In the genomic region with DNA sequence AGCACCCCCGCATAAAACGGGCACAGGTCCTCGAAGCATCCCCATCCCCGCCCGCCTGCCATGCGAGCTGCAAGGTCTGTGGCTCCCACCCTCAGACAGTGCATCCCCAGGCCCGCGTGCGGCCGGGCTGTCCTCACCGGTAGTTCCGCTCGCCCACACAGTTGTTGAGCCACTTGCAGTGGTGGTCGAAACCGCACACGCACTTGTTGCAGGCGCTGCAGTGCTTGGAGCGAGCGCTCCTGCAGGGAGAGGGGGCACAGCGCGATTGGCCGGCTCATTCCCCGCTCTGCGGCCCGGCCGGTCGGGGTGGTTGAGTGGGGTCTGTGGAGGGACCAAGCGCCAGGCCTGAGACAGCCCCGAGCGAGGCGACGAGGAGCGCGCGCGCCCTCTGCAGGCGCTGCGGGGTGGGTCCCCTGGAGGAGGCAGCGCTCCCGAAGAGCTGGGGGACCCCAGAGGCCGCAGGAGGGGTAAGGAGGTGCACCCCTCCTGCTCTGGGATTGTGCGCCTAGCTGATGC, we compare ENCODE assay signal across 9 cellular contexts. TPM values are rescaled to one million over a fixed set of nuclear protein-coding genes. Genes with fewer than 3 reads are reported as not detected.
DNase-seq lines count a peak whose midpoint lies in the region; ATAC-seq and TF ChIP-seq lines count a peak whose summit lies in the region.
"Had no signal": no experiment of that assay in that cellular context is flagged by ENCODE, and none has a peak within 500 bp of the region (broad histone marks: within the 10 kb centered on the region; RNA-seq: fewer than 3 reads in every experiment).

No MANE protein-coding gene starts in this region.

- peak; percentile 37 to 52 for DNase-seq in activated CD4-positive, alpha-beta T cell treated with anti-CD3 and anti-CD28 coated beads for 24 hours (ENCODE audit: low read depth in 2 of 2)
- no peak for DNase-seq in activated CD4-positive, alpha-beta T cell treated with anti-CD3 and anti-CD28 coated beads for 1 hour
- DNase-seq in activated T-cell treated with anti-CD3 and anti-CD28 coated beads for 24 hours (ENCODE audit: low read depth) = peak; percentile 30
- peak in 1 of 2 donors; percentile 48 for DNase-seq in foreskin fibroblast
- peak; percentile 55 to 78 (median 69) for DNase-seq in ovary
- no peak for DNase-seq in NCI-H82 treated with DMSO at 0.1 percent for 48 hours (lab: John Stamatoyannopoulos, UW; ENCODE audit: unreplicated experiment)
- DNase-seq in DMS79 (lab: John Stamatoyannopoulos, UW) = no peak

- no peak for TF ChIP-seq POLR2A in ovary (IDR thresholded peaks at IDR 0.05)

- TF ChIP-seq CTCF in foreskin fibroblast (IDR thresholded peaks at IDR 0.05; ENCODE audit: low read depth, low read length) (peak; percentile 65), ovary (IDR thresholded peaks at IDR 0.05) (peak; percentile 48 to 72 (median 59))

- no peak for ATAC-seq in GM21825 (IDR thresholded peaks at IDR 0.05; ENCODE audit: unreplicated experiment)

- intact Hi-C loops in ovary (cut with DNase I) = loop anchor here in 2 of 4 donors (5.0 to 10.0 kb wide), 3 partner anchors 114 to 434 kb away; a partner anchor contains a TSS

- H3K27me3 ChIP-seq in ovary = no peaks in the 10 kb centered on the region

- peaks cover 3% of the 10 kb centered on the region for H3K4me1 ChIP-seq in ovary (ENCODE audit: insufficient read depth)

- 12 to 27% (median 22%) methylated on average over 28 to 42 of the region's 42 CpGs for WGBS in ovary, 3 donors

- TF ChIP-seq EP300 in ovary (IDR thresholded peaks at IDR 0.05) = no peak

- H3K27ac ChIP-seq in ovary = no peak overlapping the region

- no peak overlapping the region for H3K4me3 ChIP-seq in foreskin fibroblast (ENCODE audit: low read depth in 1 of 2, low read length in 2 of 2)
- H3K4me3 ChIP-seq in ovary = no peak overlapping the region

- no peaks in the 10 kb centered on the region for H3K36me3 ChIP-seq in ovary

- no peaks in the 10 kb centered on the region for H3K9me3 ChIP-seq in ovary

RNA-seq across cellular contexts. Expression of a gene that starts 6.0 kb away (rescaled TPM):
- 100 to 1,000 TPM in 1 of 7 donors, 10 to 100 TPM in 4, 1 to 10 TPM in 2; 2.2 to 269 (median 10.9) TPM for total RNA-seq in ovary
- polyA plus RNA-seq in ovary = 10 to 100 TPM; 15.2 to 15.6 TPM
- total RNA-seq: CD4-positive, alpha-beta memory T cell had no signal
- polyA plus RNA-seq: CD4-positive, alpha-beta memory T cell had no signal

RNA-seq across cellular contexts. Expression of a gene that starts 17.0 kb away (rescaled TPM):
- 10 to 100 TPM; 17.3 to 45.5 (median 24.8) TPM for total RNA-seq in ovary
- 10 to 100 TPM in 1 of 2 donors, 1 to 10 TPM in 1; 1.4 to 15.7 TPM for polyA plus RNA-seq in ovary
- total RNA-seq: CD4-positive, alpha-beta memory T cell had no signal
- polyA plus RNA-seq: CD4-positive, alpha-beta memory T cell had no signal

RNA-seq across cellular contexts. Expression of a gene that starts 31.6 kb away (rescaled TPM):
- 10 to 100 TPM in 5 of 7 donors, 1 to 10 TPM in 2; 1.3 to 26.3 (median 17.1) TPM for total RNA-seq in ovary
- polyA plus RNA-seq in ovary = 1 to 10 TPM; 4.6 to 5.1 TPM
- total RNA-seq: CD4-positive, alpha-beta memory T cell had no signal

Comparison
In these comparisons a context has a peak if more than half of its experiments do, and no peak if none do; other contexts are left out.
1. DNase-seq: peak in activated CD4-positive, alpha-beta T cell treated with anti-CD3 and anti-CD28 coated beads for 24 hours (2 of 2), activated T-cell treated with anti-CD3 and anti-CD28 coated beads for 24 hours (single experiment) and ovary (5 of 5); none in activated CD4-positive, alpha-beta T cell treated with anti-CD3 and anti-CD28 coated beads for 1 hour (single experiment), NCI-H82 treated with DMSO at 0.1 percent for 48 hours (single experiment) and DMS79 (single experiment).